15 cellular contexts compared by ENCODE assay signal in genomic region chr6:87945966-87946365, GRCh38.
DNase-seq lines count a peak whose midpoint lies in the region; ATAC-seq and TF ChIP-seq lines count a peak whose summit lies in the region.
"Had no signal": no experiment of that assay in that cellular context is flagged by ENCODE, and none has a peak within 500 bp of the region (broad histone marks: within the 10 kb centered on the region; RNA-seq: fewer than 3 reads in every experiment).

No MANE protein-coding gene starts in this region.

- no peaks in the 10 kb centered on the region for H3K9me3 ChIP-seq in lower lobe of right lung
- H3K9me3 ChIP-seq: esophagus squamous epithelium, stomach had no signal

- peaks cover 11% of the 10 kb centered on the region for H3K4me1 ChIP-seq in lower lobe of right lung

- ATAC-seq in lower lobe of right lung = no peak

- H3K36me3 ChIP-seq in lower lobe of right lung = no peaks in the 10 kb centered on the region
- H3K36me3 ChIP-seq: esophagus squamous epithelium, stomach had no signal

- H3K27ac ChIP-seq in dorsolateral prefrontal cortex (peak overlapping the region in 51 of 59 donors; percentile 0 to 87 (median 63)), lower lobe of right lung (no peak overlapping the region)
- H3K27ac ChIP-seq: stomach had no signal

- intact Hi-C loops in dorsolateral prefrontal cortex (cut with DNase I) = loop anchor here in 1 of 2 donors (10.0 kb wide), 1 partner anchor 219 kb away; the partner anchor contains the start of gene CNR1
- intact Hi-C loops in posterior cingulate gyrus (cut with DNase I) = no loop called here
- intact Hi-C loops in lower lobe of right lung (cut with DNase I) = no loop called here

- peaks cover 0 to 9% (median 0%) of the 10 kb centered on the region in 45 donors for H3K27me3 ChIP-seq in dorsolateral prefrontal cortex
- no peaks in the 10 kb centered on the region for H3K27me3 ChIP-seq in lower lobe of right lung (ENCODE audit: low read depth)
- H3K27me3 ChIP-seq: esophagus squamous epithelium had no signal

- TF ChIP-seq CTCF in dorsolateral prefrontal cortex (IDR thresholded peaks at IDR 0.05 in 54 of 56, conservative IDR thresholded peaks at IDR 0.05 in 2 of 56; ENCODE audit: low read depth in 1 of 56, partially characterized antibody in 56 of 56) = no peak
- TF ChIP-seq CTCF in lower lobe of right lung (IDR thresholded peaks at IDR 0.05) = no peak

- H3K4me3 ChIP-seq in dorsolateral prefrontal cortex (peak overlapping the region in 6 of 59 donors; percentile 4 to 19 (median 10)), lower lobe of right lung (no peak overlapping the region)
- H3K4me3 ChIP-seq: esophagus squamous epithelium, stomach had no signal

- DNase-seq in GM03348 (ENCODE audit: low spot score) = peak; percentile 20
- DNase-seq in NCI-H2171 treated with DMSO at 0.1 percent for 48 hours (lab: John Stamatoyannopoulos, UW) = peak; percentile 91
- DNase-seq in dorsolateral prefrontal cortex = peak in 6 of 10 donors; percentile 39 to 71 (median 53)
- peak in 6 of 10 donors; percentile 29 to 85 (median 48) for DNase-seq in posterior cingulate gyrus
- DNase-seq in islet precursor cell = no peak
- DNase-seq in NCI-H526 (lab: John Stamatoyannopoulos, UW) = no peak
- DNase-seq in lower lobe of right lung = no peak
- no peak for DNase-seq in NCI-H526 treated with DMSO at 0.1 percent for 48 hours (lab: John Stamatoyannopoulos, UW)
- DNase-seq: activated naive CD4-positive, alpha-beta T cell treated with anti-CD3 and anti-CD28 coated beads, Interleukin-2, amount 50 U/mL, for 16 hours; activated T-cell treated with anti-CD3 and anti-CD28 coated beads, Interleukin-2, amount 50 U/mL, for 1 hour; esophagus squamous epithelium; kidney; NCI-H1930; stomach; SW 1271 had no signal

Comparison
In these comparisons a context has a peak if more than half of its experiments do, and no peak if none do; other contexts are left out.
1. DNase-seq: peak in GM03348 (single experiment), NCI-H2171 treated with DMSO at 0.1 percent for 48 hours (single experiment), dorsolateral prefrontal cortex (6 of 10) and posterior cingulate gyrus (6 of 10); none in islet precursor cell (single experiment), NCI-H526 (0 of 2), lower lobe of right lung (single experiment) and NCI-H526 treated with DMSO at 0.1 percent for 48 hours (single experiment).